In the genomic region with DNA sequence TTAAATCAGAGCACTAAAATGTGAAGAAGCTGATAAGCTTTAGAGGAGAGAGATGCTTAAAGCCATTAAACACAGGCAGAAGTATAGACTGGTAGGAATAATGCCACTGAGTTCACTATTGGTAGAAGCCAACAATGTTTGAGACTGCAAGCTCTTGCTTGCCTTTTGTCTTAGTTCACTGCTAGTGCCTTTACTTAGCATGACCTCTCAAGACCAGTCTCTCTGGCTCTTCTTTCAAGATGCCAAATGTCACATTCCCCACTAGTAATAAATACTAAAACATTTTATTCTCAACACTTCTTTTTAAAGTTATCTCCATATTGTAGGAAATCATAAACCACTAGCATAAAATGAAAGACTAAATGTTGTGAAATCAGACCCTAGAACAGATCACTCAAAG, we compare ENCODE assay signal across 33 cellular contexts. TPM values are rescaled to one million over a fixed set of nuclear protein-coding genes. Genes with fewer than 3 reads are reported as not detected.
A peak's percentile ranks its signal among the peaks of the same experiment; 100 is the strongest.
DNase-seq lines count a peak whose midpoint lies in the region; ATAC-seq and TF ChIP-seq lines count a peak whose summit lies in the region.
"Had no signal": no experiment of that assay in that cellular context is flagged by ENCODE, and none has a peak within 500 bp of the region (broad histone marks: within the 10 kb centered on the region; RNA-seq: fewer than 3 reads in every experiment).

No MANE protein-coding gene starts in this region.

- intact Hi-C loops in activated CD4-positive, alpha-beta T cell treated with anti-CD3 and anti-CD28 coated beads for 36 hours (cut with DNase I, micrococcal nuclease): no loop called here
- intact Hi-C loops in body of pancreas (cut with DNase I): no loop called here

- H3K9me3 ChIP-seq in body of pancreas (no peaks in the 10 kb centered on the region), neutrophil (no peaks in the 10 kb centered on the region)
- H3K9me3 ChIP-seq: colonic mucosa, MG63, sigmoid colon, SJSA1, transverse colon had no signal

- no peak for TF ChIP-seq CTCF in body of pancreas (IDR thresholded peaks at IDR 0.05)
- no peak for TF ChIP-seq CTCF in neutrophil (IDR thresholded peaks at IDR 0.05)

- H3K4me3 ChIP-seq in body of pancreas (no peak overlapping the region), neutrophil (ENCODE audit: low read depth in 1 of 2, low read length in 1 of 2) (no peak overlapping the region)
- H3K4me3 ChIP-seq: colonic mucosa, MG63, sigmoid colon, SJSA1, transverse colon had no signal

- H3K4me3 Mint-ChIP-seq in activated CD4-positive, alpha-beta T cell treated with anti-CD3 and anti-CD28 coated beads for 36 hours: no peak overlapping the region
- H3K4me3 Mint-ChIP-seq: activated B cell treated with CpG ODN at 0.5 μM for 24 hours; activated naive CD4-positive, alpha-beta T cell treated with anti-CD3 and anti-CD28 coated beads, Interleukin-2, amount 10 ng/mL, durations not matched to agents 7 days and 5 days; activated T-helper 17 cell treated with anti-CD3 and anti-CD28 coated beads, Interleukin-2, amount 50 U/mL, for 72 hours; B cell; CD4-positive, alpha-beta memory T cell had no signal

- no peaks in the 10 kb centered on the region for H3K9me3 Mint-ChIP-seq in activated CD4-positive, alpha-beta T cell treated with anti-CD3 and anti-CD28 coated beads for 36 hours (ENCODE audit: low read depth)
- H3K9me3 Mint-ChIP-seq: activated B cell treated with CpG ODN at 0.5 μM for 24 hours; activated naive CD4-positive, alpha-beta T cell treated with anti-CD3 and anti-CD28 coated beads, Interleukin-2, amount 10 ng/mL, durations not matched to agents 7 days and 5 days; activated T-helper 17 cell treated with anti-CD3 and anti-CD28 coated beads, Interleukin-2, amount 50 U/mL, for 72 hours; CD4-positive, alpha-beta memory T cell had no signal

- peak; percentile 28 for ATAC-seq in activated CD4-positive, alpha-beta T cell treated with anti-CD3 and anti-CD28 coated beads for 36 hours
- ATAC-seq in body of pancreas (peak; percentile 47), HG03108 (IDR thresholded peaks at IDR 0.05; ENCODE audit: unreplicated experiment) (no peak)
- ATAC-seq: activated T-helper 17 cell treated with anti-CD3 and anti-CD28 coated beads, Interleukin-2, amount 50 U/mL, for 72 hours; left colon had no signal

- no peaks in the 10 kb centered on the region for H3K27me3 Mint-ChIP-seq in activated CD4-positive, alpha-beta T cell treated with anti-CD3 and anti-CD28 coated beads for 36 hours
- H3K27me3 Mint-ChIP-seq: activated B cell treated with CpG ODN at 0.5 μM for 24 hours; activated naive CD4-positive, alpha-beta T cell treated with anti-CD3 and anti-CD28 coated beads, Interleukin-2, amount 10 ng/mL, durations not matched to agents 7 days and 5 days; activated T-helper 17 cell treated with anti-CD3 and anti-CD28 coated beads, Interleukin-2, amount 50 U/mL, for 72 hours; B cell; CD4-positive, alpha-beta memory T cell; progenitor cell of endocrine pancreas had no signal

- POLR2A ChIA-PET in activated CD4-positive, alpha-beta T cell treated with anti-CD3 and anti-CD28 coated beads for 36 hours (lab: Charles Lee): no interaction called here

- H3K27me3 ChIP-seq in body of pancreas (no peaks in the 10 kb centered on the region), neutrophil (no peaks in the 10 kb centered on the region)
- H3K27me3 ChIP-seq: colonic mucosa, MG63, sigmoid colon, SJSA1, transverse colon had no signal

- H3K36me3 ChIP-seq in body of pancreas (replicated peaks in 1 of 2; ENCODE audit: insufficient read depth in 1 of 2, low read depth in 2 of 2) (no peaks in the 10 kb centered on the region), neutrophil (peaks cover 64% of the 10 kb centered on the region)
- H3K36me3 ChIP-seq: colonic mucosa had no signal

- H3K4me1 ChIP-seq in body of pancreas: no peaks in the 10 kb centered on the region
- no peaks in the 10 kb centered on the region for H3K4me1 ChIP-seq in neutrophil (ENCODE audit: control insufficient read depth in 1 of 2, insufficient read depth in 1 of 2, low read depth in 1 of 2, low read length in 1 of 2)
- H3K4me1 ChIP-seq: SJSA1 had no signal

- peaks cover 15% of the 10 kb centered on the region for H3K36me3 Mint-ChIP-seq in activated CD4-positive, alpha-beta T cell treated with anti-CD3 and anti-CD28 coated beads for 36 hours (ENCODE audit: low read depth)

- H3K27ac ChIP-seq in body of pancreas (no peak overlapping the region), neutrophil (peak overlapping the region; percentile 54)
- H3K27ac ChIP-seq: colonic mucosa, KMS-11, SJSA1, transverse colon had no signal

- TF ChIP-seq POLR2A in body of pancreas (IDR thresholded peaks at IDR 0.05): no peak

- H3K4me1 Mint-ChIP-seq in activated CD4-positive, alpha-beta T cell treated with anti-CD3 and anti-CD28 coated beads for 36 hours: peaks cover 17% of the 10 kb centered on the region
- H3K4me1 Mint-ChIP-seq: activated B cell treated with CpG ODN at 0.5 μM for 24 hours; activated naive CD4-positive, alpha-beta T cell treated with anti-CD3 and anti-CD28 coated beads, Interleukin-2, amount 10 ng/mL, durations not matched to agents 7 days and 5 days had no signal

- DNase-seq in activated CD4-positive, alpha-beta T cell treated with anti-CD3 and anti-CD28 coated beads for 36 hours: no peak
- DNase-seq in activated CD4-positive, alpha-beta T cell treated with anti-CD3 and anti-CD28 coated beads, Interleukin-2, amount 50 U/mL, for 4 hours: no peak
- DNase-seq in NCI-H69 (lab: John Stamatoyannopoulos, UW) (peak; percentile 16), body of pancreas (no peak), Ammon's horn (ENCODE audit: low spot score) (no peak)
- DNase-seq in activated CD4-positive, CD25-positive, alpha-beta regulatory T cell (lab: John Stamatoyannopoulos, UW): no peak
- DNase-seq: activated B cell treated with CpG ODN at 0.5 μM for 24 hours; activated CD8-positive, alpha-beta memory T cell treated with anti-CD3 and anti-CD28 coated beads, Interleukin-2, amount 50 U/mL, for 48 hours; activated naive CD4-positive, alpha-beta T cell treated with anti-CD3 and anti-CD28 coated beads, Interleukin-2, amount 10 ng/mL, durations not matched to agents 7 days and 5 days; aorta; CD4-positive, alpha-beta memory T cell; colonic mucosa; effector CD4-positive, alpha-beta T cell; glutamatergic neuron; left colon; mesenchymal stem cell; MG63; NCI-H1436; NCI-H2081 treated with DMSO at 0.1 percent for 48 hours; NCI-H345; NCI-H748 treated with DMSO at 0.1 percent for 48 hours; RPMI8226; sigmoid colon; stimulated activated CD4-positive, alpha-beta T cell treated with anti-CD3 and anti-CD28 coated beads, Interleukin-4, amount 100 ng/mL, for 1 hour; T-helper 1 cell; transverse colon had no signal

- CTCF ChIA-PET in activated CD4-positive, alpha-beta T cell treated with anti-CD3 and anti-CD28 coated beads for 36 hours (lab: Charles Lee): no interaction called here

- no peak overlapping the region for H3K27ac Mint-ChIP-seq in activated CD4-positive, alpha-beta T cell treated with anti-CD3 and anti-CD28 coated beads for 36 hours
- H3K27ac Mint-ChIP-seq: activated B cell treated with CpG ODN at 0.5 μM for 24 hours; activated T-helper 17 cell treated with anti-CD3 and anti-CD28 coated beads, Interleukin-2, amount 50 U/mL, for 72 hours; B cell; progenitor cell of endocrine pancreas had no signal

RNA-seq across cellular contexts. Expression of a gene that starts 57.8 kb away (rescaled TPM):
- total RNA-seq in activated CD4-positive, alpha-beta T cell treated with anti-CD3 and anti-CD28 coated beads for 36 hours: 10 to 100 TPM; 51.8 to 56.4 TPM
- total RNA-seq in body of pancreas: 10 to 100 TPM; 48.0 to 67.9 TPM
